In the genomic region with DNA sequence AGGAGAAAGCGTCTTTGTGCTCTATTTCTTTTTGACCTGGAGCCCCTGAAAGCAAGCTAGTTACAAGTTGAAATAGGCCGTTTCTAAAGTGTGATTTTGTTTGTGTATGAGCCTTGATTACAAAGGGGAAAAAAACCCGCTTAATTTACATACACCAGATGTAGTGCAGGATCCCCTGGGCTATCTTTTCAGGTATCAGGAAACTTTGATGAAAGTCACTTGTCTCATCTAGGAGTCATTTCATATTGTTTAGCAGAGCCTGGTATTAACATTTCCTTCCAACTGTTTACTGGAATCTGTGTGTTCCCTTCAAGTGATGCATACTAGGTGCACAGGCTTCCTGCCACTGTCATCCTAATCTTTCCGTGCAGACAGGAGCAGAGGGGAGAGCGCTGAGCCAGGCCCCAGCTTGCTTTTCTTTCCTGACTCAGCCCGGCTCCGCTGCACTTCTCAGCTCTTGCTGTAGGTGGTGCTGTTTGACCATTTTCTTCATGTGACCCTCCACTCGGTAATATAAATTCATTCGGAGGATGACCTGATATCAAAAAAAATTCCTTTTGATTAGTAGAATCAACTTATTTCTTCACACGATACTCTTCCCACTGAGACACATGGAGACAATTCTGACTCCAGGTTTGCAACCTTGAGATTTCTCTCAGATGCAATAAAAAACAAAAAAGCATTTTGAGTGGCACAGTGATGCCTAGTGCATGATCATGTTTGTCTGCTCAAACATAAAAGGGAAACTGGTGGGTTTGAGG, we compare ENCODE assay signal across 11 cellular contexts. TPM values are rescaled to one million over a fixed set of nuclear protein-coding genes. Genes with fewer than 3 reads are reported as not detected.
DNase-seq lines count a peak whose midpoint lies in the region; ATAC-seq and TF ChIP-seq lines count a peak whose summit lies in the region.
"Not testable (repeated sequence)": the region's sequence is repeated elsewhere in the genome, so short reads cannot be mapped to it uniquely, and the experiment has no call there.
"Had no signal": no experiment of that assay in that cellular context is flagged by ENCODE, and none has a peak within 500 bp of the region (broad histone marks: within the 10 kb centered on the region; RNA-seq: fewer than 3 reads in every experiment).

No MANE protein-coding gene starts in this region.

- intact Hi-C loops in Right ventricle myocardium inferior (cut with DNase I): not testable (repeated sequence)

- 9 to 29% methylated on average over 2 to 7 of the region's 10 CpGs for WGBS in upper lobe of left lung, 2 donors

- not testable (repeated sequence) for DNase-seq in activated CD8-positive, alpha-beta T cell treated with anti-CD3 and anti-CD28 coated beads, Interleukin-2, amount 10 ng/mL, durations not matched to agents 7 days and 5 days; Right ventricle myocardium inferior (ENCODE audit: missing footprints); upper lobe of left lung

- not testable (repeated sequence) for H3K4me1 ChIP-seq in upper lobe of left lung

- not testable (repeated sequence) for H3K4me1 Mint-ChIP-seq in activated CD8-positive, alpha-beta T cell treated with anti-CD3 and anti-CD28 coated beads, Interleukin-2, amount 10 ng/mL, durations not matched to agents 7 days and 5 days (ENCODE audit: low read depth)
- H3K4me1 Mint-ChIP-seq in nephron: peaks cover 21% of the 10 kb centered on the region

- TF ChIP-seq CTCF in nephron (IDR thresholded peaks at IDR 0.05; ENCODE audit: unreplicated experiment in 3 of 3) (peak; percentile 19 to 24 (median 24)), upper lobe of left lung (IDR thresholded peaks at IDR 0.05) (peak in 1 of 6 experiments; percentile 28)

- H3K4me3 ChIP-seq in upper lobe of left lung: not testable (repeated sequence)

- not testable (repeated sequence) for H3K36me3 ChIP-seq in upper lobe of left lung

- H3K36me3 Mint-ChIP-seq in activated CD8-positive, alpha-beta T cell treated with anti-CD3 and anti-CD28 coated beads, Interleukin-2, amount 10 ng/mL, durations not matched to agents 7 days and 5 days (ENCODE audit: low read depth); nephron (ENCODE audit: low read depth): not testable (repeated sequence)

- not testable (repeated sequence) for H3K9me3 Mint-ChIP-seq in activated CD8-positive, alpha-beta T cell treated with anti-CD3 and anti-CD28 coated beads, Interleukin-2, amount 10 ng/mL, durations not matched to agents 7 days and 5 days (ENCODE audit: insufficient read depth); nephron

- TF ChIP-seq POLR2A in upper lobe of left lung (IDR thresholded peaks at IDR 0.05): not testable (repeated sequence)

- ATAC-seq in GM18909 (IDR thresholded peaks at IDR 0.05; ENCODE audit: poor library complexity, unreplicated experiment): peak; percentile 91
- ATAC-seq in GM21619 (IDR thresholded peaks at IDR 0.05; ENCODE audit: unreplicated experiment): peak; percentile 81
- ATAC-seq in HG02973 (IDR thresholded peaks at IDR 0.05; ENCODE audit: unreplicated experiment): peak; percentile 76
- ATAC-seq in HG03571 (IDR thresholded peaks at IDR 0.05; ENCODE audit: unreplicated experiment): peak; percentile 81
- peak; percentile 68 for ATAC-seq in activated CD8-positive, alpha-beta T cell treated with anti-CD3 and anti-CD28 coated beads, Interleukin-2, amount 10 ng/mL, durations not matched to agents 7 days and 5 days
- ATAC-seq in Right ventricle myocardium inferior: peak; percentile 83
- peak; percentile 83 to 95 for ATAC-seq in upper lobe of left lung (ENCODE audit: low FRiP score in 2 of 2)

- H3K9me3 ChIP-seq in upper lobe of left lung: not testable (repeated sequence)

- not testable (repeated sequence) for H3K27me3 Mint-ChIP-seq in activated CD8-positive, alpha-beta T cell treated with anti-CD3 and anti-CD28 coated beads, Interleukin-2, amount 10 ng/mL, durations not matched to agents 7 days and 5 days (ENCODE audit: low read depth)
- peaks cover 12% of the 10 kb centered on the region for H3K27me3 Mint-ChIP-seq in nephron (ENCODE audit: low read depth)

- not testable (repeated sequence) for H3K27me3 ChIP-seq in upper lobe of left lung

- CTCF ChIA-PET in activated CD8-positive, alpha-beta T cell treated with anti-CD3 and anti-CD28 coated beads, Interleukin-2, amount 10 ng/mL, durations not matched to agents 7 days and 5 days (lab: Charles Lee): interaction anchor here (2.0 kb wide), 1 partner anchor 166 kb away, joined by 5 read pairs; no protein-coding TSS in a partner anchor

- POLR2A ChIA-PET in activated CD8-positive, alpha-beta T cell treated with anti-CD3 and anti-CD28 coated beads, Interleukin-2, amount 10 ng/mL, durations not matched to agents 7 days and 5 days (lab: Charles Lee): not testable (repeated sequence)

- not testable (repeated sequence) for H3K27ac ChIP-seq in upper lobe of left lung

- not testable (repeated sequence) for H3K27ac Mint-ChIP-seq in activated CD8-positive, alpha-beta T cell treated with anti-CD3 and anti-CD28 coated beads, Interleukin-2, amount 10 ng/mL, durations not matched to agents 7 days and 5 days; nephron

- not testable (repeated sequence) for TF ChIP-seq EP300 in upper lobe of left lung (IDR thresholded peaks at IDR 0.05)

- not testable (repeated sequence) for H3K4me3 Mint-ChIP-seq in activated CD8-positive, alpha-beta T cell treated with anti-CD3 and anti-CD28 coated beads, Interleukin-2, amount 10 ng/mL, durations not matched to agents 7 days and 5 days
- H3K4me3 Mint-ChIP-seq in nephron: peak overlapping the region in 1 of 3 experiments; percentile 7

RNA-seq across cellular contexts. Expression of a gene that starts 14.0 kb away (rescaled TPM):
- total RNA-seq in activated CD8-positive, alpha-beta T cell treated with anti-CD3 and anti-CD28 coated beads, Interleukin-2, amount 10 ng/mL, durations not matched to agents 7 days and 5 days: not detected
- total RNA-seq in Right ventricle myocardium inferior (151 TPM), upper lobe of left lung (10 to 100 TPM in 5 of 6 donors, 1 to 10 TPM in 1; 9.4 to 32.1 (median 16.0) TPM)
- total RNA-seq: activated CD4-positive, alpha-beta T cell treated with anti-CD3 and anti-CD28 coated beads, Interleukin-2, amount 10 ng/mL, durations not matched to agents 7 days and 5 days had no signal

RNA-seq across cellular contexts. Expression of a gene that starts 39.8 kb away (rescaled TPM):
- under 1 TPM; 0.13 to 0.29 TPM for total RNA-seq in activated CD8-positive, alpha-beta T cell treated with anti-CD3 and anti-CD28 coated beads, Interleukin-2, amount 10 ng/mL, durations not matched to agents 7 days and 5 days
- total RNA-seq in Right ventricle myocardium inferior (not detected), upper lobe of left lung (1 to 10 TPM in 1 of 6 donors, under 1 TPM in 3, not detected in 2; 0.33 to 2.1 (median 0.54) TPM)
- total RNA-seq: skeletal muscle tissue, stomach had no signal

Comparison
In these comparisons a context has a peak if more than half of its experiments do, and no peak if none do; other contexts are left out.
1. RNA of a gene that starts 14.0 kb away (total RNA-seq): 151 TPM in Right ventricle myocardium inferior (single experiment) and 9.4 to 32.1 TPM in upper lobe of left lung; not detected in activated CD8-positive, alpha-beta T cell treated with anti-CD3 and anti-CD28 coated beads, Interleukin-2, amount 10 ng/mL, durations not matched to agents 7 days and 5 days; every median in the first group is over 10 times any median in the second.
2. Peak in every context shown above with its lines, with median percentiles within 50 percentile points of each other: ATAC-seq.